ENCODE assay signal across 1 cellular context in the genomic region with DNA sequence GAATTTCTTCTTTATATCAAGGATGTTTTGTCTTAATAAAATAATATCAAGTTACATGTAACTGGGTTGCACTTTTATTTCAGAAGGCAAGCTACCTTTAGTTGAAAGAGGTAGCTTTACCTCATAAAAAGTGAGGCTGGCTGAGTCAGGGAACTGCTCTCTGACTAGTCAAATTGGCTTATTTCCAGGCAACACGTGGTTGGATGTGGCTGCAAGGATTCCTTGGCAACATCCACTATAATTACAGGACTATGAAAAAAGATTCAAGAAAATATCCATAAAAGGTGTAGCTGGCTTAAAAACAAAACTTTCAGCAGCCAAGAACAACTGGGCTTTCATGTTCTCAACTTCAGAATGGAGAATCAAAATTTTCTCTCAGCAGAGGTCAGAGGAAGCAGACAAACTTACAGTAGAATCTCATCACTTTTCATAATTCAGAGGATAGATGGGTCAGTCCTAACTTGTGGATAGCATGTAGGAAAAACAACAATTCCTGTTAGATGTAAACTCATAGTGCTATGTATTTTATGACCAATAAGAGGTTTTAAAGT.
TF ChIP-seq lines count a peak whose summit lies in the region.

No MANE protein-coding gene starts in this region.

TF ChIP-seq in HEK293, 187 proteins besides CTCF, POLR2A, EP300 and RAD21 (continued from another document):
- no peak for TF ChIP-seq ZNF658 (tag by site-specific recombination; IDR thresholded peaks at IDR 0.05)
- no peak for TF ChIP-seq HOXA7 (CRISPR knock-in tag; IDR thresholded peaks at IDR 0.05; ENCODE audit: borderline replicate concordance)
- TF ChIP-seq ZNF623 (tag by site-specific recombination; IDR thresholded peaks at IDR 0.05), result no peak
- TF ChIP-seq ZNF112 (tag by site-specific recombination; IDR thresholded peaks at IDR 0.05), result no peak
- TF ChIP-seq ZNF426 (tag by site-specific recombination; IDR thresholded peaks at IDR 0.05), result no peak
- TF ChIP-seq ZNF2 (tag by site-specific recombination; IDR thresholded peaks at IDR 0.05), result no peak
- TF ChIP-seq ZBTB20 (tag by site-specific recombination; IDR thresholded peaks at IDR 0.05), result no peak
- TF ChIP-seq, protein P1, sequence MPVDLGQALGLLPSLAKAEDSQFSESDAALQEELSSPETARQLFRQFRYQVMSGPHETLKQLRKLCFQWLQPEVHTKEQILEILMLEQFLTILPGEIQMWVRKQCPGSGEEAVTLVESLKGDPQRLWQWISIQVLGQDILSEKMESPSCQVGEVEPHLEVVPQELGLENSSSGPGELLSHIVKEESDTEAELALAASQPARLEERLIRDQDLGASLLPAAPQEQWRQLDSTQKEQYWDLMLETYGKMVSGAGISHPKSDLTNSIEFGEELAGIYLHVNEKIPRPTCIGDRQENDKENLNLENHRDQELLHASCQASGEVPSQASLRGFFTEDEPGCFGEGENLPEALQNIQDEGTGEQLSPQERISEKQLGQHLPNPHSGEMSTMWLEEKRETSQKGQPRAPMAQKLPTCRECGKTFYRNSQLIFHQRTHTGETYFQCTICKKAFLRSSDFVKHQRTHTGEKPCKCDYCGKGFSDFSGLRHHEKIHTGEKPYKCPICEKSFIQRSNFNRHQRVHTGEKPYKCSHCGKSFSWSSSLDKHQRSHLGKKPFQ (tag by site-specific recombination; IDR thresholded peaks at IDR 0.05), result no peak
- peak; percentile 49 for TF ChIP-seq ZBTB17 (tag by site-specific recombination; IDR thresholded peaks at IDR 0.05)
- TF ChIP-seq IKZF3 (tag by site-specific recombination; IDR thresholded peaks at IDR 0.05), result no peak
- TF ChIP-seq, protein P2, sequence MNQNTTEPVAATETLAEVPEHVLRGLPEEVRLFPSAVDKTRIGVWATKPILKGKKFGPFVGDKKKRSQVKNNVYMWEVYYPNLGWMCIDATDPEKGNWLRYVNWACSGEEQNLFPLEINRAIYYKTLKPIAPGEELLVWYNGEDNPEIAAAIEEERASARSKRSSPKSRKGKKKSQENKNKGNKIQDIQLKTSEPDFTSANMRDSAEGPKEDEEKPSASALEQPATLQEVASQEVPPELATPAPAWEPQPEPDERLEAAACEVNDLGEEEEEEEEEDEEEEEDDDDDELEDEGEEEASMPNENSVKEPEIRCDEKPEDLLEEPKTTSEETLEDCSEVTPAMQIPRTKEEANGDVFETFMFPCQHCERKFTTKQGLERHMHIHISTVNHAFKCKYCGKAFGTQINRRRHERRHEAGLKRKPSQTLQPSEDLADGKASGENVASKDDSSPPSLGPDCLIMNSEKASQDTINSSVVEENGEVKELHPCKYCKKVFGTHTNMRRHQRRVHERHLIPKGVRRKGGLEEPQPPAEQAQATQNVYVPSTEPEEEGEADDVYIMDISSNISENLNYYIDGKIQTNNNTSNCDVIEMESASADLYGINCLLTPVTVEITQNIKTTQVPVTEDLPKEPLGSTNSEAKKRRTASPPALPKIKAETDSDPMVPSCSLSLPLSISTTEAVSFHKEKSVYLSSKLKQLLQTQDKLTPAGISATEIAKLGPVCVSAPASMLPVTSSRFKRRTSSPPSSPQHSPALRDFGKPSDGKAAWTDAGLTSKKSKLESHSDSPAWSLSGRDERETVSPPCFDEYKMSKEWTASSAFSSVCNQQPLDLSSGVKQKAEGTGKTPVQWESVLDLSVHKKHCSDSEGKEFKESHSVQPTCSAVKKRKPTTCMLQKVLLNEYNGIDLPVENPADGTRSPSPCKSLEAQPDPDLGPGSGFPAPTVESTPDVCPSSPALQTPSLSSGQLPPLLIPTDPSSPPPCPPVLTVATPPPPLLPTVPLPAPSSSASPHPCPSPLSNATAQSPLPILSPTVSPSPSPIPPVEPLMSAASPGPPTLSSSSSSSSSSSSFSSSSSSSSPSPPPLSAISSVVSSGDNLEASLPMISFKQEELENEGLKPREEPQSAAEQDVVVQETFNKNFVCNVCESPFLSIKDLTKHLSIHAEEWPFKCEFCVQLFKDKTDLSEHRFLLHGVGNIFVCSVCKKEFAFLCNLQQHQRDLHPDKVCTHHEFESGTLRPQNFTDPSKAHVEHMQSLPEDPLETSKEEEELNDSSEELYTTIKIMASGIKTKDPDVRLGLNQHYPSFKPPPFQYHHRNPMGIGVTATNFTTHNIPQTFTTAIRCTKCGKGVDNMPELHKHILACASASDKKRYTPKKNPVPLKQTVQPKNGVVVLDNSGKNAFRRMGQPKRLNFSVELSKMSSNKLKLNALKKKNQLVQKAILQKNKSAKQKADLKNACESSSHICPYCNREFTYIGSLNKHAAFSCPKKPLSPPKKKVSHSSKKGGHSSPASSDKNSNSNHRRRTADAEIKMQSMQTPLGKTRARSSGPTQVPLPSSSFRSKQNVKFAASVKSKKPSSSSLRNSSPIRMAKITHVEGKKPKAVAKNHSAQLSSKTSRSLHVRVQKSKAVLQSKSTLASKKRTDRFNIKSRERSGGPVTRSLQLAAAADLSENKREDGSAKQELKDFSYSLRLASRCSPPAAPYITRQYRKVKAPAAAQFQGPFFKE (tag by site-specific recombination; IDR thresholded peaks at IDR 0.05; ENCODE audit: borderline replicate concordance), result no peak
- TF ChIP-seq ZNF335 (tag by site-specific recombination; conservative IDR thresholded peaks at IDR 0.05), result no peak
- TF ChIP-seq SP7 (tag by site-specific recombination; IDR thresholded peaks at IDR 0.05), result peak; percentile 54; the same call in 1 of the 2 replicates
- TF ChIP-seq ZNF549 (tag by site-specific recombination; IDR thresholded peaks at IDR 0.05), result no peak
- TF ChIP-seq ZNF561 (tag by site-specific recombination; IDR thresholded peaks at IDR 0.05; ENCODE audit: borderline replicate concordance), result no peak
- TF ChIP-seq SP2 (tag by site-specific recombination; IDR thresholded peaks at IDR 0.05), result no peak
- TF ChIP-seq, protein P3, sequence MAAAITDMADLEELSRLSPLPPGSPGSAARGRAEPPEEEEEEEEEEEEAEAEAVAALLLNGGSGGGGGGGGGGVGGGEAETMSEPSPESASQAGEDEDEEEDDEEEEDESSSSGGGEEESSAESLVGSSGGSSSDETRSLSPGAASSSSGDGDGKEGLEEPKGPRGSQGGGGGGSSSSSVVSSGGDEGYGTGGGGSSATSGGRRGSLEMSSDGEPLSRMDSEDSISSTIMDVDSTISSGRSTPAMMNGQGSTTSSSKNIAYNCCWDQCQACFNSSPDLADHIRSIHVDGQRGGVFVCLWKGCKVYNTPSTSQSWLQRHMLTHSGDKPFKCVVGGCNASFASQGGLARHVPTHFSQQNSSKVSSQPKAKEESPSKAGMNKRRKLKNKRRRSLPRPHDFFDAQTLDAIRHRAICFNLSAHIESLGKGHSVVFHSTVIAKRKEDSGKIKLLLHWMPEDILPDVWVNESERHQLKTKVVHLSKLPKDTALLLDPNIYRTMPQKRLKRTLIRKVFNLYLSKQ (tag by site-specific recombination; IDR thresholded peaks at IDR 0.05; ENCODE audit: borderline replicate concordance), result no peak
- no peak for TF ChIP-seq REST (tag by site-specific recombination; IDR thresholded peaks at IDR 0.05)
- TF ChIP-seq, protein P4, sequence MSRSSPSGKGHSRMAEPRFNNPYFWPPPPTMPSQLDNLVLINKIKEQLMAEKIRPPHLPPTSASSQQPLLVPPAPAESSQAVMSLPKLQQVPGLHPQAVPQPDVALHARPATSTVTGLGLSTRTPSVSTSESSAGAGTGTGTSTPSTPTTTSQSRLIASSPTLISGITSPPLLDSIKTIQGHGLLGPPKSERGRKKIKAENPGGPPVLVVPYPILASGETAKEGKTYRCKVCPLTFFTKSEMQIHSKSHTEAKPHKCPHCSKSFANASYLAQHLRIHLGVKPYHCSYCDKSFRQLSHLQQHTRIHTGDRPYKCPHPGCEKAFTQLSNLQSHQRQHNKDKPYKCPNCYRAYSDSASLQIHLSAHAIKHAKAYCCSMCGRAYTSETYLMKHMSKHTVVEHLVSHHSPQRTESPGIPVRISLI (tag by site-specific recombination; IDR thresholded peaks at IDR 0.05), result 0 out of 2 replicates have a peak, but pooled peaks have one; percentile 37
- TF ChIP-seq YY2 (tag by site-specific recombination; IDR thresholded peaks at IDR 0.05), result no peak
- TF ChIP-seq ZNF184 (tag by site-specific recombination; IDR thresholded peaks at IDR 0.05), result no peak
- no peak for TF ChIP-seq ZNF837 (tag by site-specific recombination; IDR thresholded peaks at IDR 0.05)
- TF ChIP-seq, protein P5, sequence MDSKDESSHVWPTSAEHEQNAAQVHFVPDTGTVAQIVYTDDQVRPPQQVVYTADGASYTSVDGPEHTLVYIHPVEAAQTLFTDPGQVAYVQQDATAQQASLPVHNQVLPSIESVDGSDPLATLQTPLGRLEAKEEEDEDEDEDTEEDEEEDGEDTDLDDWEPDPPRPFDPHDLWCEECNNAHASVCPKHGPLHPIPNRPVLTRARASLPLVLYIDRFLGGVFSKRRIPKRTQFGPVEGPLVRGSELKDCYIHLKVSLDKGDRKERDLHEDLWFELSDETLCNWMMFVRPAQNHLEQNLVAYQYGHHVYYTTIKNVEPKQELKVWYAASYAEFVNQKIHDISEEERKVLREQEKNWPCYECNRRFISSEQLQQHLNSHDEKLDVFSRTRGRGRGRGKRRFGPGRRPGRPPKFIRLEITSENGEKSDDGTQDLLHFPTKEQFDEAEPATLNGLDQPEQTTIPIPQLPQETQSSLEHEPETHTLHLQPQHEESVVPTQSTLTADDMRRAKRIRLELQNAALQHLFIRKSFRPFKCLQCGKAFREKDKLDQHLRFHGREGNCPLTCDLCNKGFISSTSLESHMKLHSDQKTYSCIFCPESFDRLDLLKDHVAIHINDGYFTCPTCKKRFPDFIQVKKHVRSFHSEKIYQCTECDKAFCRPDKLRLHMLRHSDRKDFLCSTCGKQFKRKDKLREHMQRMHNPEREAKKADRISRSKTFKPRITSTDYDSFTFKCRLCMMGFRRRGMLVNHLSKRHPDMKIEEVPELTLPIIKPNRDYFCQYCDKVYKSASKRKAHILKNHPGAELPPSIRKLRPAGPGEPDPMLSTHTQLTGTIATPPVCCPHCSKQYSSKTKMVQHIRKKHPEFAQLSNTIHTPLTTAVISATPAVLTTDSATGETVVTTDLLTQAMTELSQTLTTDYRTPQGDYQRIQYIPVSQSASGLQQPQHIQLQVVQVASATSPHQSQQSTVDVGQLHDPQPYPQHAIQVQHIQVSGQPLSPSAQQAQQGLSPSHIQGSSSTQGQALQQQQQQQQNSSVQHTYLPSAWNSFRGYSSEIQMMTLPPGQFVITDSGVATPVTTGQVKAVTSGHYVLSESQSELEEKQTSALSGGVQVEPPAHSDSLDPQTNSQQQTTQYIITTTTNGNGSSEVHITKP (tag by site-specific recombination; IDR thresholded peaks at IDR 0.05), result peak; percentile 75
- TF ChIP-seq ZBTB44 (tag by site-specific recombination; IDR thresholded peaks at IDR 0.05), result 0 out of 2 replicates have a peak, but pooled peaks have one; percentile 14
- no peak for TF ChIP-seq ZBTB48 (tag by site-specific recombination; IDR thresholded peaks at IDR 0.05)
- peak; percentile 76 for TF ChIP-seq SCRT2 (tag by site-specific recombination; IDR thresholded peaks at IDR 0.05)
